ENCODE assay signal across 21 cellular contexts in genomic region chr3:50816896-50817295, GRCh38.
DNase-seq lines count a peak whose midpoint lies in the region; ATAC-seq, FAIRE-seq and TF ChIP-seq lines count a peak whose summit lies in the region.
"Had no signal": no experiment of that assay in that cellular context is flagged by ENCODE, and none has a peak within 500 bp of the region (broad histone marks: within the 10 kb centered on the region; RNA-seq: fewer than 3 reads in every experiment).

No MANE protein-coding gene starts in this region.

- H3K4me3 Mint-ChIP-seq in activated T-cell treated with anti-CD3 and anti-CD28 coated beads, Interleukin-2, amount 50 U/mL, for 72 hours: no peak overlapping the region
- H3K4me3 Mint-ChIP-seq in type B pancreatic cell: peak overlapping the region; percentile 1
- H3K4me3 Mint-ChIP-seq: CD14-positive monocyte had no signal

- FAIRE-seq in urothelium cell line (lab: Jason Lieb, UNC): no peak
- FAIRE-seq: A204.1 had no signal

- no peaks in the 10 kb centered on the region for H3K36me3 Mint-ChIP-seq in activated T-cell treated with anti-CD3 and anti-CD28 coated beads, Interleukin-2, amount 50 U/mL, for 72 hours (ENCODE audit: insufficient read depth in 2 of 2)
- no peaks in the 10 kb centered on the region for H3K36me3 Mint-ChIP-seq in type B pancreatic cell
- H3K36me3 Mint-ChIP-seq: CD14-positive monocyte had no signal

- DNase-seq in activated T-cell treated with anti-CD3 and anti-CD28 coated beads, Interleukin-2, amount 50 U/mL, for 72 hours: no peak
- no peak for DNase-seq in activated T-cell treated with anti-CD3 and anti-CD28 coated beads, Interleukin-2, amount 50 U/mL, for 48 hours
- DNase-seq in NT2/D1 (ENCODE audit: low read depth, low spot score) (no peak), type B pancreatic cell (ENCODE audit: extremely low spot score, unreplicated experiment) (no peak), urothelium cell line (ENCODE audit: low spot score) (no peak), AG08395 (ENCODE audit: low spot score) (no peak)
- DNase-seq: COR-L47, DMS79 treated with DMSO at 0.1 percent for 48 hours, GF-D8, GOT3, IMR-90, Kasumi-1, MV-4-11, NCI-H1436, NCI-H2029 treated with DMSO at 0.1 percent for 48 hours, NCI-H510A, SJCRH30 had no signal

- H3K27me3 ChIP-seq in NT2/D1 (ENCODE audit: insufficient read depth, insufficient read length) (no peaks in the 10 kb centered on the region), iPS-15b (ENCODE audit: control insufficient read depth, insufficient read depth, low read length) (no peaks in the 10 kb centered on the region)
- H3K27me3 ChIP-seq: SJCRH30 had no signal

- peaks cover 13% of the 10 kb centered on the region for H3K4me1 Mint-ChIP-seq in activated T-cell treated with anti-CD3 and anti-CD28 coated beads, Interleukin-2, amount 50 U/mL, for 72 hours (ENCODE audit: low read depth)
- peaks cover 5% of the 10 kb centered on the region for H3K4me1 Mint-ChIP-seq in type B pancreatic cell (ENCODE audit: unreplicated experiment)
- H3K4me1 Mint-ChIP-seq: CD14-positive monocyte had no signal

- H3K27me3 Mint-ChIP-seq in activated T-cell treated with anti-CD3 and anti-CD28 coated beads, Interleukin-2, amount 50 U/mL, for 72 hours (ENCODE audit: low read depth): no peaks in the 10 kb centered on the region
- H3K27me3 Mint-ChIP-seq in type B pancreatic cell: no peaks in the 10 kb centered on the region

- H3K4me3 ChIP-seq in NT2/D1 (ENCODE audit: insufficient read length, low read depth) (no peak overlapping the region), iPS-15b (ENCODE audit: low read depth, low read length) (no peak overlapping the region)
- H3K4me3 ChIP-seq: SJCRH30 had no signal

- peak overlapping the region; percentile 34 for H3K9ac ChIP-seq in NT2/D1 (ENCODE audit: insufficient read length, low read depth)
- H3K9ac ChIP-seq in iPS-15b (ENCODE audit: low read depth, low read length): peak overlapping the region; percentile 16

- ATAC-seq in activated T-cell treated with anti-CD3 and anti-CD28 coated beads, Interleukin-2, amount 50 U/mL, for 72 hours (replicated peaks in 1 of 2): no peak
- ATAC-seq in GM19397 (IDR thresholded peaks at IDR 0.05; ENCODE audit: unreplicated experiment): no peak

- H3K36me3 ChIP-seq in NT2/D1 (ENCODE audit: insufficient read depth, insufficient read length, low read length) (no peaks in the 10 kb centered on the region), iPS-15b (ENCODE audit: control insufficient read depth, insufficient read depth, low read length) (no peaks in the 10 kb centered on the region)
- H3K36me3 ChIP-seq: SJCRH30 had no signal

- H3K9me3 Mint-ChIP-seq in activated T-cell treated with anti-CD3 and anti-CD28 coated beads, Interleukin-2, amount 50 U/mL, for 72 hours: no peaks in the 10 kb centered on the region
- no peaks in the 10 kb centered on the region for H3K9me3 Mint-ChIP-seq in type B pancreatic cell

- H3K4me1 ChIP-seq in NT2/D1 (ENCODE audit: insufficient read depth, insufficient read length) (peaks cover 5% of the 10 kb centered on the region), iPS-15b (ENCODE audit: control insufficient read depth, insufficient read depth, low read length) (peaks cover 27% of the 10 kb centered on the region)
- H3K4me1 ChIP-seq: SJCRH30 had no signal

- TF ChIP-seq CTCF in type B pancreatic cell (conservative IDR thresholded peaks at IDR 0.05): no peak

- peak overlapping the region; percentile 50 for H3K27ac Mint-ChIP-seq in activated T-cell treated with anti-CD3 and anti-CD28 coated beads, Interleukin-2, amount 50 U/mL, for 72 hours
- H3K27ac Mint-ChIP-seq in type B pancreatic cell: peak overlapping the region; percentile 89

- H3K9me3 ChIP-seq in NT2/D1 (ENCODE audit: insufficient read depth, low read length): peaks cover 9% of the 10 kb centered on the region
- no peaks in the 10 kb centered on the region for H3K9me3 ChIP-seq in iPS-15b (ENCODE audit: control insufficient read depth, insufficient read depth, low read length)
- H3K9me3 ChIP-seq: SJCRH30 had no signal
